Comparison of ENCODE assay signal across 1 cellular context in the genomic region with DNA sequence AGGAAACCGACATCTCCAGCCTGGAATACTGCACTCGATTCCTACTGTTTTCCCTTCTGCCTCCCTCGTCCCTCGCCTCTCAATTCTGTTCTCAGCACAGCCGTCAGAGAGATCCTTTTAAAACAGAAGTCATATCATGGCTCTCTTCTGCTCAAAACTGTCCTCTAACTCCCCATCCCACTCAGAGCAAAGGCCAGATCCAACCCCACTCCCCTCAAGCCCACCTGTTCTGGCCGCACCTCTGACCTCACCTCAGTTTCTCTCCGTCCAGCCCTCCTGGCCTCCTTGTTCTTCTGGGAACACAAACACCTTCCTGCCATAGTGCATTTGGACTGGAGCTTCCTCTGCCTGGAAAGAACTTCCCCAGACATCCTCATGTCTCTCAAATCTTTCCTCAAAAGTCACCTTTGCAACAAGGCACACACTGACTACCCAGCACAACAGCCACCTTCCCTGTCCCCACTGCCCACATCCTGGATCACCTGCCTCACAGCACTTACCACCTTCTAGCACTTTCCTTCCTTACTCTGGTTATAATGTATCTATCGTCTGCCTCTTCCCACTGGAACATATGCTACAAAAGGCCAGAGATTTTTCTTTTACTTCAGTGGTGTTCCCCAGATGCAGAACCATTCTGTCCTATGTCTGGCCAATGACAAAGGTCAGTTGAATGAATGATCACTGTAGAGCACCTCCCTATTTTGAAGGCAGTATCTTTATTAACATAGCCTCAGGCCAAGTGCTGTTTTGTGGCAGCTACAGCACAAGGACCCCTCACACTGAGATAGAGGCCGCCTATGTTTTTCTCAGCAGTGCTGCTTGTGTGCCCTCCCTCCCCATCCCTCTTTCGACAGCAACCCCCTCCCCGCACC.
TF ChIP-seq lines count a peak whose summit lies in the region.

No MANE protein-coding gene starts in this region.

TF ChIP-seq in GM12878, 131 proteins besides CTCF, POLR2A, EP300 and RAD21 (continued from another document):
- no peak for TF ChIP-seq ASH2L (IDR thresholded peaks at IDR 0.05; ENCODE audit: borderline replicate concordance, low read depth)
- TF ChIP-seq RUNX3 (IDR thresholded peaks at IDR 0.05; ENCODE audit: low read length): peak; percentile 47
- TF ChIP-seq ZBED1 (IDR thresholded peaks at IDR 0.05; ENCODE audit: borderline replicate concordance): peak; percentile 88
- no peak for TF ChIP-seq PAX5 (IDR thresholded peaks at IDR 0.05; ENCODE audit: borderline replicate concordance, low read depth, low read length)
- TF ChIP-seq, protein P1, sequence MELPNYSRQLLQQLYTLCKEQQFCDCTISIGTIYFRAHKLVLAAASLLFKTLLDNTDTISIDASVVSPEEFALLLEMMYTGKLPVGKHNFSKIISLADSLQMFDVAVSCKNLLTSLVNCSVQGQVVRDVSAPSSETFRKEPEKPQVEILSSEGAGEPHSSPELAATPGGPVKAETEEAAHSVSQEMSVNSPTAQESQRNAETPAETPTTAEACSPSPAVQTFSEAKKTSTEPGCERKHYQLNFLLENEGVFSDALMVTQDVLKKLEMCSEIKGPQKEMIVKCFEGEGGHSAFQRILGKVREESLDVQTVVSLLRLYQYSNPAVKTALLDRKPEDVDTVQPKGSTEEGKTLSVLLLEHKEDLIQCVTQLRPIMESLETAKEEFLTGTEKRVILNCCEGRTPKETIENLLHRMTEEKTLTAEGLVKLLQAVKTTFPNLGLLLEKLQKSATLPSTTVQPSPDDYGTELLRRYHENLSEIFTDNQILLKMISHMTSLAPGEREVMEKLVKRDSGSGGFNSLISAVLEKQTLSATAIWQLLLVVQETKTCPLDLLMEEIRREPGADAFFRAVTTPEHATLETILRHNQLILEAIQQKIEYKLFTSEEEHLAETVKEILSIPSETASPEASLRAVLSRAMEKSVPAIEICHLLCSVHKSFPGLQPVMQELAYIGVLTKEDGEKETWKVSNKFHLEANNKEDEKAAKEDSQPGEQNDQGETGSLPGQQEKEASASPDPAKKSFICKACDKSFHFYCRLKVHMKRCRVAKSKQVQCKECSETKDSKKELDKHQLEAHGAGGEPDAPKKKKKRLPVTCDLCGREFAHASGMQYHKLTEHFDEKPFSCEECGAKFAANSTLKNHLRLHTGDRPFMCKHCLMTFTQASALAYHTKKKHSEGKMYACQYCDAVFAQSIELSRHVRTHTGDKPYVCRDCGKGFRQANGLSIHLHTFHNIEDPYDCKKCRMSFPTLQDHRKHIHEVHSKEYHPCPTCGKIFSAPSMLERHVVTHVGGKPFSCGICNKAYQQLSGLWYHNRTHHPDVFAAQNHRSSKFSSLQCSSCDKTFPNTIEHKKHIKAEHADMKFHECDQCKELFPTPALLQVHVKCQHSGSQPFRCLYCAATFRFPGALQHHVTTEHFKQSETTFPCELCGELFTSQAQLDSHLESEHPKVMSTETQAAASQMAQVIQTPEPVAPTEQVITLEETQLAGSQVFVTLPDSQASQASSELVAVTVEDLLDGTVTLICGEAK (IDR thresholded peaks at IDR 0.05; ENCODE audit: borderline replicate concordance): peak; percentile 80; the same call in 1 of the 2 replicates
- TF ChIP-seq CHD2 (IDR thresholded peaks at IDR 0.05; ENCODE audit: borderline replicate concordance, low read depth, low read length): no peak
- no peak for TF ChIP-seq ESRRA (IDR thresholded peaks at IDR 0.05; ENCODE audit: low read length)
